ENCODE assay signal across 1 cellular context in genomic region chr11:980438-981365, GRCh38.
TF ChIP-seq lines count a peak whose summit lies in the region.

No MANE protein-coding gene starts in this region.

TF ChIP-seq in WTC11, 78 proteins besides CTCF, POLR2A, EP300 and RAD21 (continued from another document):
- TF ChIP-seq AFF4 (CRISPR knock-in tag; IDR thresholded peaks at IDR 0.05; ENCODE audit: borderline replicate concordance) (no peak), CDX4 (CRISPR knock-in tag; IDR thresholded peaks at IDR 0.05; ENCODE audit: borderline replicate concordance) (no peak), JUN (CRISPR knock-in tag; IDR thresholded peaks at IDR 0.05) (no peak), MXD4 (CRISPR knock-in tag; IDR thresholded peaks at IDR 0.05; ENCODE audit: borderline replicate concordance) (no peak), NR2C2 (CRISPR knock-in tag; IDR thresholded peaks at IDR 0.05) (no peak), ZNF219 (CRISPR knock-in tag; IDR thresholded peaks at IDR 0.05; ENCODE audit: borderline replicate concordance) (no peak)
- TF ChIP-seq, protein P1, sequence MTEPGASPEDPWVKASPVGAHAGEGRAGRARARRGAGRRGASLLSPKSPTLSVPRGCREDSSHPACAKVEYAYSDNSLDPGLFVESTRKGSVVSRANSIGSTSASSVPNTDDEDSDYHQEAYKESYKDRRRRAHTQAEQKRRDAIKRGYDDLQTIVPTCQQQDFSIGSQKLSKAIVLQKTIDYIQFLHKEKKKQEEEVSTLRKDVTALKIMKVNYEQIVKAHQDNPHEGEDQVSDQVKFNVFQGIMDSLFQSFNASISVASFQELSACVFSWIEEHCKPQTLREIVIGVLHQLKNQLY (CRISPR knock-in tag; IDR thresholded peaks at IDR 0.05): no peak
